In the genomic region with DNA sequence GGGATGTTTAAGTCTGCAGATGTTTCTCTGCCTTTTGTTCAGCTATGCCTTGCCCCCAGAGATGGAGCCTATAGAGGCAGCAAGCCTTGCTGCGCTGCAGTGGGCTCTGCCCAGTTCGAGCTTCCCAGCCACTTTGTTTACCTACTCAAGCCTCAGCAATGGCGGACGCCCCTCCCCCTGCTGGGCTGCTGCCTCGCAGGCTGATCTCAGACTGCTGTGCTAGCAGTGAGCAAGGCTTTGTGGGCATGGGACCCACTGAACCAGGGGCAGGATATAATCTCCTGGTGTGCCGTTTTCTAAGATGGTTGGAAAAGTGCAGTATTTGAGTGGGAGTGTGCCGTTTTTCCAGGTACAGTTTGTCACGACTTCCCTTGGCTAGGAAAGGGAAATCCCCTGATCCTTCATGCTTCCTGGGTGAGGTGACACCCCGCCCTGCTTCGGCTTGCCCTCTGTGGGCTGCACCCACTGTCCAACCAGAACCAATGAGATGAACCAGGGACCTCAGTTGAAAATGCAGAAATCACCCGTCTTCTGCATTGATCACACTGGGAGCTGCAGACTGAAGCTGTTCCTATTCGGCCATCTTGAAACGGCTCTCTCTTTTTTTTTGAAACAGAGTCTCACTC, we compare ENCODE assay signal across 25 cellular contexts. TPM values are rescaled to one million over a fixed set of nuclear protein-coding genes. Genes with fewer than 3 reads are reported as not detected.
DNase-seq lines count a peak whose midpoint lies in the region; ATAC-seq, FAIRE-seq and TF ChIP-seq lines count a peak whose summit lies in the region.
"Had no signal": no experiment of that assay in that cellular context is flagged by ENCODE, and none has a peak within 500 bp of the region (broad histone marks: within the 10 kb centered on the region; RNA-seq: fewer than 3 reads in every experiment).

No MANE protein-coding gene starts in this region.

- CTCF ChIA-PET in K562 (lab: Yijun Ruan, JAX; ENCODE audit: low intra/inter-chr PET ratio), result no interaction called here

- ATAC-seq in K562, result no peak
- ATAC-seq in HG03442 (IDR thresholded peaks at IDR 0.05; ENCODE audit: unreplicated experiment), result no peak
- ATAC-seq: HCT116 had no signal

- no peak for TF ChIP-seq RAD21 in K562 (CRISPR knock-in tag; conservative IDR thresholded peaks at IDR 0.05 in 1 of 2, IDR thresholded peaks at IDR 0.05 in 1 of 2)

- no peak for FAIRE-seq in K562 (lab: Jason Lieb, UNC)
- FAIRE-seq: D721Med, GM12891, H1 had no signal

- intact Hi-C loops in K562 (cut with micrococcal nuclease), result no loop called here

- whole genome bisulfite sequencing in K562 (ENCODE audit: insufficient coverage, low coverage, missing lambda C conversion rate), result 2% methylated on average over 11 of the region's 13 CpGs

- in situ Hi-C loops in Caki2 (cut with HindIII; ENCODE audit: low pct_unique_long_range_greater_than_20kb, low sequenced_read_pairs) (no loop called here), K562 (cut with MboI) (no loop called here)

- H3K27me3 ChIP-seq in OCI-LY3 (ENCODE audit: low read depth, low read length), result no peaks in the 10 kb centered on the region
- no peaks in the 10 kb centered on the region for H3K27me3 ChIP-seq in K562 (ENCODE audit: control insufficient read depth in 2 of 2, insufficient read depth in 2 of 2, low read length in 2 of 2)
- H3K27me3 ChIP-seq: BE2C had no signal

- no peaks in the 10 kb centered on the region for H3K36me3 ChIP-seq in OCI-LY3 (replicated peaks; ENCODE audit: low read depth, low read length)
- H3K36me3 ChIP-seq in K562 (ENCODE audit: control insufficient read depth, insufficient read depth, low read length), result no peaks in the 10 kb centered on the region
- H3K36me3 ChIP-seq: BE2C had no signal

- no peak overlapping the region for H3K27ac ChIP-seq in OCI-LY3 (ENCODE audit: low read length)
- H3K27ac ChIP-seq in K562 (ENCODE audit: extremely low read depth, low read depth, low read length), result no peak overlapping the region
- H3K27ac ChIP-seq: HL-60, RWPE1, SK-N-MC had no signal

- no peaks in the 10 kb centered on the region for H3K9me1 ChIP-seq in K562 (ENCODE audit: control insufficient read depth, insufficient read depth, low read length)

- BruUV-seq in K562 (replicated peaks; lab: Mats Ljungman, UMichigan), result no TSS peak

- H3K9ac ChIP-seq in OCI-LY3 (ENCODE audit: low read length) (no peak overlapping the region), K562 (ENCODE audit: insufficient read depth in 1 of 2, low read depth in 2 of 2, low read length in 2 of 2) (no peak overlapping the region)

- H4K20me1 ChIP-seq in OCI-LY3 (ENCODE audit: insufficient read depth, low read length) (no peaks in the 10 kb centered on the region), K562 (replicated peaks; ENCODE audit: control insufficient read depth, insufficient read depth, low read length) (no peaks in the 10 kb centered on the region)

- TF ChIP-seq EP300 in K562 (IDR thresholded peaks at IDR 0.05; ENCODE audit: low read length), result no peak

- H2AFZ ChIP-seq in OCI-LY3 (ENCODE audit: low read depth, low read length) (peak overlapping the region; percentile 60; the same call in 1 of the 2 replicates), K562 (ENCODE audit: low read depth, low read length) (peak overlapping the region; percentile 77; the same call in 1 of the 2 replicates)

- POLR2A ChIA-PET in K562 (lab: Yijun Ruan, JAX), result no interaction called here

- H3K9me3 ChIP-seq in OCI-LY3 (ENCODE audit: insufficient read depth, low read length) (peaks cover 5% of the 10 kb centered on the region), K562 (replicated peaks; ENCODE audit: control insufficient read depth, insufficient read depth, low read depth, low read length) (no peaks in the 10 kb centered on the region)
- H3K9me3 ChIP-seq: BE2C had no signal

- TF ChIP-seq CTCF in OCI-LY3 (IDR thresholded peaks at IDR 0.05; ENCODE audit: low read depth, low read length) (no peak), K562 (IDR thresholded peaks at IDR 0.05 in 2 of 3, conservative IDR thresholded peaks at IDR 0.05 in 1 of 3; ENCODE audit: insufficient read depth in 2 of 3, low read depth in 1 of 3, low read length in 3 of 3) (no peak)

- no peak overlapping the region for H3K4me3 ChIP-seq in OCI-LY3 (ENCODE audit: low read length)
- no peak overlapping the region; the same call in 1 of the 2 replicates for H3K4me3 ChIP-seq in K562
- H3K4me3 ChIP-seq: SK-N-MC had no signal

- H3K4me2 ChIP-seq in OCI-LY3 (ENCODE audit: low read length) (peak overlapping the region; percentile 17; the same call in 1 of the 2 replicates), K562 (ENCODE audit: insufficient read depth, low read length) (no peak overlapping the region)

- H3K4me1 ChIP-seq in OCI-LY3 (ENCODE audit: low read length) (no peaks in the 10 kb centered on the region), K562 (replicated peaks in 1 of 2; ENCODE audit: control insufficient read depth in 2 of 2, insufficient read depth in 2 of 2, low read length in 2 of 2) (no peaks in the 10 kb centered on the region)
- H3K4me1 ChIP-seq: BE2C had no signal

- H3K79me2 ChIP-seq in OCI-LY3 (ENCODE audit: low read length) (no peaks in the 10 kb centered on the region), K562 (ENCODE audit: control insufficient read depth, insufficient read depth, low read length) (no peaks in the 10 kb centered on the region)

- DNase-seq in Caki2 (ENCODE audit: low read depth) (peak; percentile 13), DMS53 treated with DMSO at 0.1 percent for 48 hours (lab: John Stamatoyannopoulos, UW; ENCODE audit: unreplicated experiment) (peak; percentile 17), K562 (ENCODE audit: extremely low read depth in 1 of 4, low spot score in 3 of 4) (no peak), T1000 (lab: John Stamatoyannopoulos, UW) (no peak)
- DNase-seq in activated CD4-positive, alpha-beta T cell treated with anti-CD3 and anti-CD28 coated beads for 1 hour, result no peak
- DNase-seq: BE2C; CD8-positive, alpha-beta memory T cell; EL; GDM1; MM.1S; NCI-H2029 treated with DMSO at 0.1 percent for 48 hours; NCI-H2227 treated with DMSO at 0.1 percent for 48 hours; NCI-H774; NK-92 treated with Interleukin-12 subunit alpha and Interleukin-12 subunit beta, amount 100 ng/mL, for 24 hours; SIG-M5 had no signal

- TF ChIP-seq POLR2A in K562 (conservative IDR thresholded peaks at IDR 0.05), result no peak

RNA-seq across cellular contexts. Expression of a gene that starts 27.6 kb away (rescaled TPM):
- total RNA-seq in Caki2 (2014; rRNA removed; shearing (Covaris generic); ENCODE audit: low replicate concordance), result 4.4 and 7.0 TPM in 2 replicates
- not detected in 2 replicates for total RNA-seq in K562 (2011; cell fraction: chromatin; rRNA removed; ENCODE audit: low replicate concordance)
- total RNA-seq in K562 (2011; cell fraction: nucleolus; rRNA removed), result not detected in 2 replicates
- total RNA-seq in K562 (2011; cell fraction: nucleoplasm; rRNA removed), result not detected in 2 replicates
- total RNA-seq in K562 (2014; rRNA removed), result not detected in 2 replicates
- not detected in 2 replicates for total RNA-seq in K562 (2014; rRNA removed; fragmentation: Illumina TruSeq; extraction: Trizol)
- not detected in 2 replicates for total RNA-seq in K562 (2015; rRNA removed; fragmentation: Illumina TruSeq; extraction: Trizol)
- 0.02 and 0.16 TPM in 2 replicates for total RNA-seq in K562 (2021)
- polyA plus RNA-seq in K562 (2011; rRNA removed), result not detected in 2 replicates
- not detected in 2 replicates for polyA plus RNA-seq in K562 (2011; cell fraction: cytosol; rRNA removed)
- not detected in 2 replicates for polyA plus RNA-seq in K562 (2011; cell fraction: nucleus; rRNA removed)
- not detected in 2 replicates for polyA plus RNA-seq in K562 (2012)
- not detected in 2 replicates for polyA plus RNA-seq in K562 (2014; fragmentation: Illumina TruSeq; extraction: Trizol)
- not detected for polyA plus RNA-seq in K562 (2014; fragmentation: Nextera tagmentation; extraction: Ambion mirVana)
- polyA plus RNA-seq in K562 (2014; rRNA removed), result not detected in 2 replicates
- polyA minus RNA-seq in K562 (2011; rRNA and poly(A)+ RNA removed), result not detected in 2 replicates
- polyA minus RNA-seq in K562 (2011; cell fraction: cytosol; rRNA and poly(A)+ RNA removed), result not detected in 2 replicates
- not detected in 2 replicates for polyA minus RNA-seq in K562 (2011; cell fraction: nucleus; rRNA and poly(A)+ RNA removed)
- polyA plus RNA-seq: CD14-positive monocyte; CD8-positive, alpha-beta memory T cell had no signal

Comparison
In these comparisons a context has a peak if more than half of its experiments do, and no peak if none do; other contexts are left out.
1. DNase-seq: peak in Caki2 (single experiment) and DMS53 treated with DMSO at 0.1 percent for 48 hours (single experiment); none in K562 (0 of 4), T1000 (single experiment) and activated CD4-positive, alpha-beta T cell treated with anti-CD3 and anti-CD28 coated beads for 1 hour (single experiment).